1 cellular context compared by ENCODE assay signal in genomic region chr19:35309481-35310279, GRCh38.
TF ChIP-seq lines count a peak whose summit lies in the region.

No MANE protein-coding gene starts in this region.

TF ChIP-seq in K562, 482 proteins besides CTCF, POLR2A, EP300 and RAD21 (continues in another document):
- TF ChIP-seq CXXC5 (CRISPR knock-in tag; IDR thresholded peaks at IDR 0.05) (peak; percentile 95), OTX1 (CRISPR knock-in tag; IDR thresholded peaks at IDR 0.05) (no peak), HINFP (tag; conservative IDR thresholded peaks at IDR 0.05; ENCODE audit: low read depth) (peak; percentile 57; the same call in 1 of the 2 replicates), GATAD2B (IDR thresholded peaks at IDR 0.05; ENCODE audit: borderline replicate concordance) (no peak), ZNF280A (IDR thresholded peaks at IDR 0.05; ENCODE audit: low read depth, partially characterized antibody) (no peak), POLR2AphosphoS5 (IDR thresholded peaks at IDR 0.05; ENCODE audit: control insufficient read depth, insufficient read depth, low read depth, low read length) (no peak; the same call in 1 of the 2 replicates), ZNF217 (CRISPR knock-in tag; IDR thresholded peaks at IDR 0.05) (no peak), TRIM28 (IDR thresholded peaks at IDR 0.05) (no peak), DDX20 (tag; IDR thresholded peaks at IDR 0.05; ENCODE audit: low read depth) (0 out of 2 replicates have a peak, but pooled peaks have one; percentile 26), L3MBTL2 (IDR thresholded peaks at IDR 0.05) (peak; percentile 99), DMBX1 (CRISPR knock-in tag; IDR thresholded peaks at IDR 0.05; ENCODE audit: borderline replicate concordance) (peak; percentile 94), PCBP1 (IDR thresholded peaks at IDR 0.05; ENCODE audit: low read depth, low read length, poor library complexity, severe bottlenecking) (no peak), MEF2A (IDR thresholded peaks at IDR 0.05; ENCODE audit: control insufficient read depth, low read depth, low read length) (no peak), STAT6 (CRISPR knock-in tag; IDR thresholded peaks at IDR 0.05) (no peak), GTF3C2 (IDR thresholded peaks at IDR 0.05; ENCODE audit: borderline replicate concordance, extremely low read depth, insufficient read length) (no peak), GABPA (tag; conservative IDR thresholded peaks at IDR 0.05; ENCODE audit: low read depth) (no peak), ZNF780A (CRISPR knock-in tag; IDR thresholded peaks at IDR 0.05) (no peak), SLC30A9 (CRISPR knock-in tag; IDR thresholded peaks at IDR 0.05) (no peak), TCF3 (CRISPR knock-in tag; IDR thresholded peaks at IDR 0.05) (no peak), ZNF395 (CRISPR knock-in tag; IDR thresholded peaks at IDR 0.05) (peak; percentile 94), ZNF253 (CRISPR knock-in tag; conservative IDR thresholded peaks at IDR 0.05) (no peak), DIDO1 (tag; IDR thresholded peaks at IDR 0.05; ENCODE audit: low read depth) (no peak), BCL6 (CRISPR knock-in tag; IDR thresholded peaks at IDR 0.05) (no peak), CHD7 (IDR thresholded peaks at IDR 0.05; ENCODE audit: low read depth, low read length) (no peak), ZNF408 (CRISPR knock-in tag; IDR thresholded peaks at IDR 0.05; ENCODE audit: low read depth) (no peak)
- TF ChIP-seq, protein P1, sequence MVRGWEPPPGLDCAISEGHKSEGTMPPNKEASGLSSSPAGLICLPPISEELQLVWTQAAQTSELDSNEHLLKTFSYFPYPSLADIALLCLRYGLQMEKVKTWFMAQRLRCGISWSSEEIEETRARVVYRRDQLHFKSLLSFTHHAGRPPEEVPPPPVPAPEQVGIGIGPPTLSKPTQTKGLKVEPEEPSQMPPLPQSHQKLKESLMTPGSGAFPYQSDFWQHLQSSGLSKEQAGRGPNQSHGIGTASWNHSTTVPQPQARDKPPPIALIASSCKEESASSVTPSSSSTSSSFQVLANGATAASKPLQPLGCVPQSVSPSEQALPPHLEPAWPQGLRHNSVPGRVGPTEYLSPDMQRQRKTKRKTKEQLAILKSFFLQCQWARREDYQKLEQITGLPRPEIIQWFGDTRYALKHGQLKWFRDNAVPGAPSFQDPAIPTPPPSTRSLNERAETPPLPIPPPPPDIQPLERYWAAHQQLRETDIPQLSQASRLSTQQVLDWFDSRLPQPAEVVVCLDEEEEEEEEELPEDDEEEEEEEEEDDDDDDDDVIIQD (CRISPR knock-in tag; IDR thresholded peaks at IDR 0.05), result peak; percentile 47; the same call in 1 of the 2 replicates
- TF ChIP-seq, protein P2, sequence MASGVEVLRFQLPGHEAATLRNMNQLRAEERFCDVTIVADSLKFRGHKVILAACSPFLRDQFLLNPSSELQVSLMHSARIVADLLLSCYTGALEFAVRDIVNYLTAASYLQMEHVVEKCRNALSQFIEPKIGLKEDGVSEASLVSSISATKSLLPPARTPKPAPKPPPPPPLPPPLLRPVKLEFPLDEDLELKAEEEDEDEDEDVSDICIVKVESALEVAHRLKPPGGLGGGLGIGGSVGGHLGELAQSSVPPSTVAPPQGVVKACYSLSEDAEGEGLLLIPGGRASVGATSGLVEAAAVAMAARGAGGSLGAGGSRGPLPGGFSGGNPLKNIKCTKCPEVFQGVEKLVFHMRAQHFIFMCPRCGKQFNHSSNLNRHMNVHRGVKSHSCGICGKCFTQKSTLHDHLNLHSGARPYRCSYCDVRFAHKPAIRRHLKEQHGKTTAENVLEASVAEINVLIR (CRISPR knock-in tag; IDR thresholded peaks at IDR 0.05), result no peak
- TF ChIP-seq, protein P3, sequence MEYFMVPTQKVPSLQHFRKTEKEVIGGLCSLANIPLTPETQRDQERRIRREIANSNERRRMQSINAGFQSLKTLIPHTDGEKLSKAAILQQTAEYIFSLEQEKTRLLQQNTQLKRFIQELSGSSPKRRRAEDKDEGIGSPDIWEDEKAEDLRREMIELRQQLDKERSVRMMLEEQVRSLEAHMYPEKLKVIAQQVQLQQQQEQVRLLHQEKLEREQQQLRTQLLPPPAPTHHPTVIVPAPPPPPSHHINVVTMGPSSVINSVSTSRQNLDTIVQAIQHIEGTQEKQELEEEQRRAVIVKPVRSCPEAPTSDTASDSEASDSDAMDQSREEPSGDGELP (CRISPR knock-in tag; IDR thresholded peaks at IDR 0.05; ENCODE audit: borderline replicate concordance), result no peak
